ENCODE assay signal across 17 cellular contexts in the genomic region with DNA sequence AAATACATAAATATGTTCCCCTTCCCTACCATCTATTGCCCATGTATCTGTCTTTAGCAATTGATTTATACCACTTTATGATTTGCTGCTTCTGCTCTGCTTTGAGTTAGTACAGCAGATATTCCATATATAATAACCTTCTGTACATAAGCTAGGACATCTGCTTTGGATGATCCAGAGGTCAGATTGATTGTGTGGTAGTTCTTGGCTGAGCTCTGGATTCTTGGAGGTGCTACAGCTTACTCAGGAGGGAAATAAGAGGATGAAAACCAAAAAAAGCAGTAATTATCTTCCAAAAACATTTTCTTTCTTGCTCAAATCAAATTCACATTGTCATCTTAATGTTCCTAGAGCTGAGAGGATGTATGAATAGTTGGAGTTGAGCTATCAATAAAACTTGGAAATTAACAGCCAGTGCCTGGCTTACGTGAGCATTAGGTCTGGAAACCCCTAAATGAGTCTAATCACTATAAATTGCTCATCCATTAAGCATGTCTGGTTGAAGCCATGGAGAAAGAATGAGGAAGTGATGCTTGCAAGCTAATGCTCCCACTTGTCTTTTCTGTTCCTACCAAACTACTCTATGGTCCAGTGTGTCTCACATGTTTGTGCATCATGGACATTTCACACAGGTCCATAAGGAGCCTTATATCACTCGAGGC.
A peak's percentile ranks its signal among the peaks of the same experiment; 100 is the strongest.
DNase-seq lines count a peak whose midpoint lies in the region; ATAC-seq, FAIRE-seq and TF ChIP-seq lines count a peak whose summit lies in the region.
"Had no signal": no experiment of that assay in that cellular context is flagged by ENCODE, and none has a peak within 500 bp of the region (broad histone marks: within the 10 kb centered on the region; RNA-seq: fewer than 3 reads in every experiment).

No MANE protein-coding gene starts in this region.

- DNase-seq in GM13977 (ENCODE audit: low spot score) = peak; percentile 43
- no peak for DNase-seq in RWPE2 (ENCODE audit: low spot score)
- peak; percentile 32 for DNase-seq in fibroblast of pulmonary artery (ENCODE audit: low read depth)
- no peak for DNase-seq in stimulated activated naive B cell treated with anti-CD40 and anti-IgM and Interleukin-4, amounts not matched to agents 10 μg/mL and 1 μg/mL and 100 μg/mL, for 72 hours
- DNase-seq in activated CD8-positive, alpha-beta memory T cell treated with anti-CD3 and anti-CD28 coated beads, Interleukin-2, amount 50 U/mL, for 4 hours = no peak
- DNase-seq in H54 (ENCODE audit: insufficient read length, low spot score) = no peak
- DNase-seq: activated CD8-positive, alpha-beta T cell treated with anti-CD3 and anti-CD28 coated beads, Interleukin-2, amount 10 ng/mL, durations not matched to agents 7 days and 5 days; activated naive CD4-positive, alpha-beta T cell treated with anti-CD3 and anti-CD28 coated beads, Interleukin-2, amount 50 U/mL, for 16 hours; H7; NCI-H1417 treated with DMSO at 0.1 percent for 48 hours; NCI-H69; T1000; trophoblast cell had no signal

- ATAC-seq in RWPE2 (ENCODE audit: low read depth) = 0 out of 3 replicates have a peak, but pooled peaks have one; percentile 38
- ATAC-seq in stimulated activated naive B cell treated with anti-CD40 and anti-IgM and Interleukin-4, amounts not matched to agents 10 μg/mL and 1 μg/mL and 100 μg/mL, for 72 hours (replicated peaks) = peak; percentile 72 to 79
- no peak for ATAC-seq in GM21529 (IDR thresholded peaks at IDR 0.05; ENCODE audit: unreplicated experiment)
- ATAC-seq: activated CD8-positive, alpha-beta T cell treated with anti-CD3 and anti-CD28 coated beads, Interleukin-2, amount 10 ng/mL, durations not matched to agents 7 days and 5 days; left lobe of liver had no signal

- TF ChIP-seq POLR2A in H54 (IDR thresholded peaks at IDR 0.05; ENCODE audit: low read depth, low read length) = no peak

- H3K27ac ChIP-seq in RWPE2 (ENCODE audit: poor library complexity, severe bottlenecking) = no peak overlapping the region
- H3K27ac ChIP-seq: RWPE1 had no signal

- no peaks in the 10 kb centered on the region for H3K9me3 ChIP-seq in RWPE2 (ENCODE audit: severe bottlenecking)

- H3K4me1 ChIP-seq in RWPE2 (ENCODE audit: insufficient read depth, poor library complexity, severe bottlenecking) = no peaks in the 10 kb centered on the region

- no peak overlapping the region for H3K4me3 Mint-ChIP-seq in stimulated activated naive B cell treated with anti-CD40 and anti-IgM and Interleukin-4, amounts not matched to agents 10 μg/mL and 1 μg/mL and 100 μg/mL, for 72 hours
- H3K4me3 Mint-ChIP-seq: activated CD8-positive, alpha-beta T cell treated with anti-CD3 and anti-CD28 coated beads, Interleukin-2, amount 10 ng/mL, durations not matched to agents 7 days and 5 days; dendritic cell treated with granulocyte-macrophage colony-stimulating factor and Interleukin-4, amounts not matched to agents 40 ng/mL and 50 ng/mL, for 4 days had no signal

- peaks cover 55% of the 10 kb centered on the region for H3K36me3 ChIP-seq in RWPE2 (ENCODE audit: low read depth)

- H3K4me3 ChIP-seq in RWPE2 (ENCODE audit: severe bottlenecking) (no peak overlapping the region), fibroblast of pulmonary artery (replicated peaks; ENCODE audit: low read depth, low read length) (no peak overlapping the region)

- FAIRE-seq in H54 (lab: Jason Lieb, UNC) = no peak

- H3K27ac Mint-ChIP-seq in stimulated activated naive B cell treated with anti-CD40 and anti-IgM and Interleukin-4, amounts not matched to agents 10 μg/mL and 1 μg/mL and 100 μg/mL, for 72 hours = peak overlapping the region; percentile 70
- H3K27ac Mint-ChIP-seq: activated CD8-positive, alpha-beta T cell treated with anti-CD3 and anti-CD28 coated beads, Interleukin-2, amount 10 ng/mL, durations not matched to agents 7 days and 5 days; dendritic cell treated with granulocyte-macrophage colony-stimulating factor and Interleukin-4, amounts not matched to agents 40 ng/mL and 50 ng/mL, for 4 days had no signal

- H3K36me3 Mint-ChIP-seq in stimulated activated naive B cell treated with anti-CD40 and anti-IgM and Interleukin-4, amounts not matched to agents 10 μg/mL and 1 μg/mL and 100 μg/mL, for 72 hours = peaks cover 3 to 16% of the 10 kb centered on the region in 2 donors

- TF ChIP-seq CTCF in GM13977 (IDR thresholded peaks at IDR 0.05; ENCODE audit: extremely low read depth, insufficient read depth, missing control alignments) (no peak), RWPE2 (IDR thresholded peaks at IDR 0.05; ENCODE audit: poor library complexity, severe bottlenecking) (no peak), fibroblast of pulmonary artery (IDR thresholded peaks at IDR 0.05; ENCODE audit: low read length, missing control alignments) (no peak)

- H3K4me1 Mint-ChIP-seq in stimulated activated naive B cell treated with anti-CD40 and anti-IgM and Interleukin-4, amounts not matched to agents 10 μg/mL and 1 μg/mL and 100 μg/mL, for 72 hours = peaks cover 7 to 24% of the 10 kb centered on the region in 2 donors

- H3K9me3 Mint-ChIP-seq in stimulated activated naive B cell treated with anti-CD40 and anti-IgM and Interleukin-4, amounts not matched to agents 10 μg/mL and 1 μg/mL and 100 μg/mL, for 72 hours = peaks cover 3 to 4% of the 10 kb centered on the region in 2 donors
- H3K9me3 Mint-ChIP-seq: dendritic cell treated with granulocyte-macrophage colony-stimulating factor and Interleukin-4, amounts not matched to agents 40 ng/mL and 50 ng/mL, for 4 days had no signal

- H3K27me3 ChIP-seq in RWPE2 (ENCODE audit: insufficient read depth, poor library complexity, severe bottlenecking) = no peaks in the 10 kb centered on the region

- H3K27me3 Mint-ChIP-seq in stimulated activated naive B cell treated with anti-CD40 and anti-IgM and Interleukin-4, amounts not matched to agents 10 μg/mL and 1 μg/mL and 100 μg/mL, for 72 hours = no peaks in the 10 kb centered on the region
- H3K27me3 Mint-ChIP-seq: dendritic cell treated with granulocyte-macrophage colony-stimulating factor and Interleukin-4, amounts not matched to agents 40 ng/mL and 50 ng/mL, for 4 days had no signal

- in situ Hi-C loops in GM13977 (cut with MboI; ENCODE audit: low pct_unique_long_range_greater_than_20kb, low sequenced_read_pairs, unreplicated experiment) = no loop called here

Comparison
In these comparisons a context has a peak if more than half of its experiments do, and no peak if none do; other contexts are left out.
1. DNase-seq: peak in GM13977 (single experiment) and fibroblast of pulmonary artery (single experiment); none in RWPE2 (single experiment), stimulated activated naive B cell treated with anti-CD40 and anti-IgM and Interleukin-4, amounts not matched to agents 10 μg/mL and 1 μg/mL and 100 μg/mL, for 72 hours (single experiment), activated CD8-positive, alpha-beta memory T cell treated with anti-CD3 and anti-CD28 coated beads, Interleukin-2, amount 50 U/mL, for 4 hours (single experiment) and H54 (single experiment).